Comparison of ENCODE assay signal across 14 cellular contexts in genomic region chr6:72554203-72554564, GRCh38.
DNase-seq lines count a peak whose midpoint lies in the region; ATAC-seq, FAIRE-seq and TF ChIP-seq lines count a peak whose summit lies in the region.
"Had no signal": no experiment of that assay in that cellular context is flagged by ENCODE, and none has a peak within 500 bp of the region (broad histone marks: within the 10 kb centered on the region; RNA-seq: fewer than 3 reads in every experiment).

No MANE protein-coding gene starts in this region.

- H3K79me1 ChIP-seq in IMR-90 (ENCODE audit: low read depth in 1 of 2, low read length in 2 of 2) (no peaks in the 10 kb centered on the region), mesenchymal stem cell (replicated peaks; ENCODE audit: low read length, poor library complexity, severe bottlenecking) (no peaks in the 10 kb centered on the region)

- H4K20me1 ChIP-seq in IMR-90 (ENCODE audit: insufficient read depth, low read length) (no peaks in the 10 kb centered on the region), K562 (replicated peaks; ENCODE audit: control insufficient read depth, insufficient read depth, low read length) (no peaks in the 10 kb centered on the region), Karpas-422 (ENCODE audit: insufficient read depth, low read depth, low read length) (no peaks in the 10 kb centered on the region)

- H3K9me3 ChIP-seq in IMR-90 (ENCODE audit: control insufficient read depth, insufficient read depth, low read length): no peaks in the 10 kb centered on the region
- no peaks in the 10 kb centered on the region for H3K9me3 ChIP-seq in K562 (replicated peaks; ENCODE audit: control insufficient read depth, insufficient read depth, low read depth, low read length)
- no peaks in the 10 kb centered on the region for H3K9me3 ChIP-seq in mesenchymal stem cell (ENCODE audit: control insufficient read depth, low read length)
- no peaks in the 10 kb centered on the region for H3K9me3 ChIP-seq in Karpas-422 (ENCODE audit: low read length)
- H3K9me3 ChIP-seq in Peyer's patch: no peaks in the 10 kb centered on the region

- no peak overlapping the region for H4K5ac ChIP-seq in IMR-90 (ENCODE audit: low read depth, low read length)

- H3K4me2 ChIP-seq in IMR-90 (ENCODE audit: low read depth, low read length) (peak overlapping the region; percentile 66; the same call in 1 of the 2 replicates), K562 (ENCODE audit: insufficient read depth, low read length) (peak overlapping the region; percentile 51; the same call in 1 of the 2 replicates), mesenchymal stem cell (ENCODE audit: low read length, poor library complexity, severe bottlenecking) (no peak overlapping the region), Karpas-422 (ENCODE audit: low read depth, low read length, poor library complexity, severe bottlenecking) (no peak overlapping the region)

- intact Hi-C loops in IMR-90 (cut with micrococcal nuclease) (no loop called here), K562 (cut with micrococcal nuclease) (loop anchor here (2.0 kb wide), 1 partner anchor 31 kb away; no protein-coding TSS in a partner anchor)

- no peak for TF ChIP-seq POLR2A in IMR-90 (IDR thresholded peaks at IDR 0.05; ENCODE audit: low read depth, low read length)
- TF ChIP-seq POLR2A in K562 (conservative IDR thresholded peaks at IDR 0.05): no peak
- TF ChIP-seq POLR2A in Peyer's patch (IDR thresholded peaks at IDR 0.05): no peak

- H3K18ac ChIP-seq in IMR-90 (ENCODE audit: low read depth, low read length): no peak overlapping the region
- no peak overlapping the region for H3K18ac ChIP-seq in mesenchymal stem cell (ENCODE audit: low read depth in 1 of 2, low read length in 2 of 2)

- H4K91ac ChIP-seq in IMR-90 (ENCODE audit: insufficient read depth, low read depth, low read length) (no peak overlapping the region), mesenchymal stem cell (ENCODE audit: low read length) (no peak overlapping the region)

- H2AK5ac ChIP-seq in IMR-90 (ENCODE audit: low read depth, low read length) (no peak overlapping the region), mesenchymal stem cell (ENCODE audit: low read length, severe bottlenecking) (no peak overlapping the region)

- no peak for TF ChIP-seq EP300 in K562 (IDR thresholded peaks at IDR 0.05; ENCODE audit: low read length)

- no peak overlapping the region for H2AFZ ChIP-seq in IMR-90 (replicated peaks; ENCODE audit: low read length, poor library complexity)
- H2AFZ ChIP-seq in K562 (ENCODE audit: low read depth, low read length): no peak overlapping the region
- H2AFZ ChIP-seq in mesenchymal stem cell (ENCODE audit: low read depth, low read length): no peak overlapping the region
- H2AFZ ChIP-seq in Karpas-422 (ENCODE audit: low read length): no peak overlapping the region

- TF ChIP-seq CTCF in IMR-90 (conservative IDR thresholded peaks at IDR 0.05; ENCODE audit: low read depth, low read length): no peak
- no peak for TF ChIP-seq CTCF in K562 (IDR thresholded peaks at IDR 0.05 in 2 of 3, conservative IDR thresholded peaks at IDR 0.05 in 1 of 3; ENCODE audit: insufficient read depth in 2 of 3, low read depth in 1 of 3, low read length in 3 of 3)
- no peak for TF ChIP-seq CTCF in Peyer's patch (IDR thresholded peaks at IDR 0.05)

- H2BK120ac ChIP-seq in IMR-90 (ENCODE audit: low read depth, low read length) (no peak overlapping the region), mesenchymal stem cell (ENCODE audit: low read depth, low read length) (no peak overlapping the region)

- dilution Hi-C loops in IMR-90 (cut with HindIII; ENCODE audit: low sequenced_read_pairs, unreplicated experiment): no loop called here

- BruUV-seq in IMR-90 (replicated peaks; lab: Mats Ljungman, UMichigan) (no TSS peak), K562 (replicated peaks; lab: Mats Ljungman, UMichigan) (no TSS peak)

- H2BK12ac ChIP-seq in mesenchymal stem cell (ENCODE audit: low read length in 2 of 2): no peak overlapping the region

- H3K36me3 ChIP-seq in IMR-90 (ENCODE audit: control insufficient read depth, insufficient read depth, low read length) (no peaks in the 10 kb centered on the region), K562 (ENCODE audit: control insufficient read depth, insufficient read depth, low read length) (no peaks in the 10 kb centered on the region; the same call in 2 of the 3 replicates), mesenchymal stem cell (ENCODE audit: control insufficient read depth in 1 of 2, insufficient read depth in 2 of 2, low read depth in 1 of 2, low read length in 2 of 2) (no peaks in the 10 kb centered on the region), Karpas-422 (ENCODE audit: insufficient read depth, low read length) (no peaks in the 10 kb centered on the region), Peyer's patch (no peaks in the 10 kb centered on the region), H7 (replicated peaks; ENCODE audit: control insufficient read depth, insufficient read depth, low read length) (no peaks in the 10 kb centered on the region)

- H2AK9ac ChIP-seq in IMR-90 (replicated peaks; ENCODE audit: low read depth, low read length, poor library complexity): no peak overlapping the region

- H3K27me3 ChIP-seq in IMR-90 (ENCODE audit: control insufficient read depth, insufficient read depth, low read length) (no peaks in the 10 kb centered on the region), K562 (ENCODE audit: control insufficient read depth in 2 of 2, insufficient read depth in 2 of 2, low read length in 2 of 2) (no peaks in the 10 kb centered on the region), mesenchymal stem cell (ENCODE audit: control insufficient read depth in 1 of 2, insufficient read depth in 1 of 2, low read length in 2 of 2) (no peaks in the 10 kb centered on the region), Karpas-422 (ENCODE audit: low read length) (no peaks in the 10 kb centered on the region), Peyer's patch (no peaks in the 10 kb centered on the region), H7 (ENCODE audit: control insufficient read depth, insufficient read depth, low read length) (no peaks in the 10 kb centered on the region)

- H3K56ac ChIP-seq in IMR-90 (ENCODE audit: extremely low read depth, insufficient read depth, low read length): no peak overlapping the region

- ATAC-seq in IMR-90 (ENCODE audit: low read depth): peak; percentile 47
- ATAC-seq in K562: no peak
- no peak for ATAC-seq in GM21390 (IDR thresholded peaks at IDR 0.05; ENCODE audit: unreplicated experiment)

- in situ Hi-C loops in IMR-90 (cut with MboI; ENCODE audit: low sequenced_read_pairs) (no loop called here), K562 (cut with MboI) (no loop called here)

- H3K9me1 ChIP-seq in IMR-90 (ENCODE audit: insufficient read depth, low read length) (no peaks in the 10 kb centered on the region), K562 (ENCODE audit: control insufficient read depth, insufficient read depth, low read length) (no peaks in the 10 kb centered on the region)

- H3K9ac ChIP-seq in IMR-90 (ENCODE audit: low read depth, low read length) (no peak overlapping the region), K562 (ENCODE audit: insufficient read depth in 1 of 2, low read depth in 2 of 2, low read length in 2 of 2) (no peak overlapping the region), mesenchymal stem cell (ENCODE audit: low read length) (peak overlapping the region; percentile 39), Karpas-422 (ENCODE audit: low read length) (no peak overlapping the region)

- no CpG with 5 or more reads among the region's 2 CpGs for WGBS in IMR-90 (ENCODE audit: extremely low coverage in 2 of 2, insufficient read length in 1 of 2), 2 experiments
- 46% methylated on average over 2 of the region's 2 CpGs for WGBS in K562 (ENCODE audit: insufficient coverage, low coverage, missing lambda C conversion rate)
- WGBS in mesenchymal stem cell: 24% methylated on average over 1 of the region's 2 CpGs

- no peak overlapping the region for H3K4ac ChIP-seq in IMR-90 (ENCODE audit: low read depth, low read length)
- H3K4ac ChIP-seq in mesenchymal stem cell (ENCODE audit: low read depth in 1 of 2, low read length in 2 of 2): no peak overlapping the region

- CTCF ChIA-PET in IMR-90 (lab: Yijun Ruan, JAX): no interaction called here
- CTCF ChIA-PET in K562 (lab: Yijun Ruan, JAX; ENCODE audit: low intra/inter-chr PET ratio): no interaction called here

- H3K27ac ChIP-seq in IMR-90 (ENCODE audit: insufficient read depth, low read length) (no peak overlapping the region), K562 (ENCODE audit: extremely low read depth, low read depth, low read length) (peak overlapping the region; percentile 68; the same call in 2 of the 3 replicates), mesenchymal stem cell (ENCODE audit: low read length, poor library complexity, severe bottlenecking) (no peak overlapping the region), Karpas-422 (ENCODE audit: low read length) (no peak overlapping the region), Peyer's patch (no peak overlapping the region)
- H3K27ac ChIP-seq: coronary artery had no signal

- H2BK5ac ChIP-seq in IMR-90 (ENCODE audit: low read depth, low read length, poor library complexity, severe bottlenecking) (peak overlapping the region; percentile 82), mesenchymal stem cell (ENCODE audit: low read depth, low read length, poor library complexity, severe bottlenecking) (no peak overlapping the region)

- no peak overlapping the region for H2BK20ac ChIP-seq in IMR-90 (ENCODE audit: low read depth, low read length)

- FAIRE-seq in K562 (lab: Jason Lieb, UNC): no peak
- FAIRE-seq: islet of Langerhans had no signal

- POLR2A ChIA-PET in IMR-90 (lab: Charles Lee; ENCODE audit: unreplicated experiment): no interaction called here
- POLR2A ChIA-PET in K562 (lab: Yijun Ruan, JAX): interaction anchor here (1.6 kb wide), 1 partner anchor 17 kb away, joined by 5 read pairs; no protein-coding TSS in a partner anchor

- no peaks in the 10 kb centered on the region for H3K9me2 ChIP-seq in Karpas-422 (replicated peaks; ENCODE audit: insufficient read depth, low read length)

- TF ChIP-seq RAD21 in IMR-90 (IDR thresholded peaks at IDR 0.05; ENCODE audit: low read length): no peak
- no peak for TF ChIP-seq RAD21 in K562 (CRISPR knock-in tag; conservative IDR thresholded peaks at IDR 0.05 in 1 of 2, IDR thresholded peaks at IDR 0.05 in 1 of 2)

- H3K14ac ChIP-seq in IMR-90 (replicated peaks; ENCODE audit: low read depth, low read length) (no peak overlapping the region), mesenchymal stem cell (ENCODE audit: low read length in 2 of 2) (no peak overlapping the region)

- H4K8ac ChIP-seq in IMR-90 (ENCODE audit: low read depth in 2 of 2, low read length in 2 of 2): no peak overlapping the region
- no peak overlapping the region for H4K8ac ChIP-seq in mesenchymal stem cell (ENCODE audit: low read length)

- H3K4me1 ChIP-seq in IMR-90 (ENCODE audit: control insufficient read depth, insufficient read depth, low read length): peaks cover 6% of the 10 kb centered on the region; the same call in 1 of the 2 replicates
- H3K4me1 ChIP-seq in K562 (replicated peaks in 1 of 2; ENCODE audit: control insufficient read depth in 2 of 2, insufficient read depth in 2 of 2, low read length in 2 of 2): peaks cover 3 to 37% of the 10 kb centered on the region in 2 experiments
- H3K4me1 ChIP-seq in mesenchymal stem cell (ENCODE audit: control insufficient read depth, insufficient read depth, low read depth, low read length): no peaks in the 10 kb centered on the region
- H3K4me1 ChIP-seq in Karpas-422 (ENCODE audit: low read length): no peaks in the 10 kb centered on the region
- H3K4me1 ChIP-seq in Peyer's patch: no peaks in the 10 kb centered on the region

- H3K4me3 ChIP-seq in IMR-90 (ENCODE audit: insufficient read depth, low read depth, low read length) (no peak overlapping the region), K562 (no peak overlapping the region), mesenchymal stem cell (ENCODE audit: insufficient read depth in 1 of 2, low read depth in 1 of 2, low read length in 2 of 2) (no peak overlapping the region), Karpas-422 (ENCODE audit: low read length) (no peak overlapping the region), Peyer's patch (no peak overlapping the region), H7 (ENCODE audit: insufficient read depth, low read depth, low read length) (no peak overlapping the region)
- H3K4me3 ChIP-seq: coronary artery had no signal

- peaks cover 39% of the 10 kb centered on the region for H3K79me2 ChIP-seq in K562 (ENCODE audit: control insufficient read depth, insufficient read depth, low read length)
- no peaks in the 10 kb centered on the region for H3K79me2 ChIP-seq in Karpas-422 (ENCODE audit: low read length)

- DNase-seq in AG20443 (ENCODE audit: low spot score) (peak; percentile 32), IMR-90 (peak; percentile 86), K562 (ENCODE audit: extremely low read depth in 1 of 4, low spot score in 3 of 4) (no peak), mesenchymal stem cell (peak; percentile 35), Karpas-422 (no peak), Peyer's patch (no peak), H7 (no peak)
- DNase-seq: activated CD4-positive, alpha-beta memory T cell treated with anti-CD3 and anti-CD28 coated beads for 36 hours; CD4-positive, alpha-beta T cell; naive B cell; NCI-H2227 treated with DMSO at 0.1 percent for 48 hours had no signal

- H2BK15ac ChIP-seq in IMR-90 (ENCODE audit: low read depth, low read length) (no peak overlapping the region), mesenchymal stem cell (ENCODE audit: low read depth, poor library complexity, severe bottlenecking) (no peak overlapping the region)

- H3K23ac ChIP-seq in IMR-90 (ENCODE audit: low read depth, low read length) (no peak overlapping the region), mesenchymal stem cell (ENCODE audit: low read length in 2 of 2) (no peak overlapping the region)

Comparison
In these comparisons a context has a peak if more than half of its experiments do, and no peak if none do; other contexts are left out.
1. DNase-seq: peak in AG20443 (single experiment), IMR-90 (single experiment) and mesenchymal stem cell (single experiment); none in K562 (0 of 4), Karpas-422 (single experiment), Peyer's patch (0 of 3) and H7 (single experiment).
2. H3K4me2 ChIP-seq: peak in IMR-90 (single experiment) and K562 (single experiment); none in mesenchymal stem cell (single experiment) and Karpas-422 (single experiment).